Comparison of ENCODE assay signal across 10 cellular contexts in genomic region chr19:17739121-17739875, GRCh38. TPM values are rescaled to one million over a fixed set of nuclear protein-coding genes. Genes with fewer than 3 reads are reported as not detected.
DNase-seq lines count a peak whose midpoint lies in the region; ATAC-seq, FAIRE-seq and TF ChIP-seq lines count a peak whose summit lies in the region.
"Had no signal": no experiment of that assay in that cellular context is flagged by ENCODE, and none has a peak within 500 bp of the region (broad histone marks: within the 10 kb centered on the region; RNA-seq: fewer than 3 reads in every experiment).

No MANE protein-coding gene starts in this region.

- H3K4me3 Mint-ChIP-seq in activated T-helper 17 cell treated with anti-CD3 and anti-CD28 coated beads, Interleukin-2, amount 50 U/mL, for 72 hours = no peak overlapping the region
- no peak overlapping the region for H3K4me3 Mint-ChIP-seq in type B pancreatic cell

- H3K4me2 ChIP-seq in osteoblast (ENCODE audit: insufficient read depth, low read length) = no peak overlapping the region

- peaks cover 8% of the 10 kb centered on the region for H3K4me1 Mint-ChIP-seq in activated T-helper 17 cell treated with anti-CD3 and anti-CD28 coated beads, Interleukin-2, amount 50 U/mL, for 72 hours
- no peaks in the 10 kb centered on the region for H3K4me1 Mint-ChIP-seq in type B pancreatic cell (ENCODE audit: unreplicated experiment)

- no peak for ATAC-seq in activated T-helper 17 cell treated with anti-CD3 and anti-CD28 coated beads, Interleukin-2, amount 50 U/mL, for 72 hours (replicated peaks)

- no peak overlapping the region for H3K4me3 ChIP-seq in osteoblast (ENCODE audit: insufficient read depth, low read length)

- no peaks in the 10 kb centered on the region for H3K9me3 ChIP-seq in osteoblast (ENCODE audit: low read depth, low read length)

- peaks cover 4% of the 10 kb centered on the region for H4K20me1 ChIP-seq in osteoblast (ENCODE audit: insufficient read depth, low read length)

- H2AFZ ChIP-seq in osteoblast (ENCODE audit: low read length) = no peak overlapping the region

- H3K27me3 ChIP-seq in osteoblast (ENCODE audit: insufficient read depth, low read length) = no peaks in the 10 kb centered on the region

- peaks cover 39% of the 10 kb centered on the region for H3K36me3 Mint-ChIP-seq in activated T-helper 17 cell treated with anti-CD3 and anti-CD28 coated beads, Interleukin-2, amount 50 U/mL, for 72 hours (ENCODE audit: low read depth)
- peaks cover 4% of the 10 kb centered on the region for H3K36me3 Mint-ChIP-seq in type B pancreatic cell

- peaks cover 2% of the 10 kb centered on the region for H3K79me2 ChIP-seq in osteoblast (ENCODE audit: insufficient read depth, low read length)

- peak overlapping the region; percentile 73 for H3K27ac Mint-ChIP-seq in activated T-helper 17 cell treated with anti-CD3 and anti-CD28 coated beads, Interleukin-2, amount 50 U/mL, for 72 hours
- no peak overlapping the region for H3K27ac Mint-ChIP-seq in type B pancreatic cell

- no peak for TF ChIP-seq CTCF in osteoblast (IDR thresholded peaks at IDR 0.05; ENCODE audit: extremely low read depth, low read depth, low read length)
- TF ChIP-seq CTCF in type B pancreatic cell (conservative IDR thresholded peaks at IDR 0.05) = no peak

- no peak for FAIRE-seq in frontal cortex (lab: Jason Lieb, UNC)
- FAIRE-seq: TTC549 had no signal

- H3K27me3 Mint-ChIP-seq in activated T-helper 17 cell treated with anti-CD3 and anti-CD28 coated beads, Interleukin-2, amount 50 U/mL, for 72 hours = no peaks in the 10 kb centered on the region
- no peaks in the 10 kb centered on the region for H3K27me3 Mint-ChIP-seq in type B pancreatic cell

- no peaks in the 10 kb centered on the region for H3K9me3 Mint-ChIP-seq in activated T-helper 17 cell treated with anti-CD3 and anti-CD28 coated beads, Interleukin-2, amount 50 U/mL, for 72 hours
- H3K9me3 Mint-ChIP-seq in type B pancreatic cell = no peaks in the 10 kb centered on the region

- DNase-seq in NCI-H1417 (lab: John Stamatoyannopoulos, UW) = peak in 2 of 3 experiments; percentile 1 to 12
- DNase-seq in NCI-H1417 treated with DMSO at 0.1 percent for 48 hours (lab: John Stamatoyannopoulos, UW) = no peak
- peak; percentile 67 for DNase-seq in NAMALWA (ENCODE audit: low spot score)
- peak; percentile 22 for DNase-seq in osteoblast (ENCODE audit: insufficient read length, low spot score, missing footprints)
- no peak for DNase-seq in RKO (ENCODE audit: low spot score)
- DNase-seq in type B pancreatic cell (ENCODE audit: extremely low spot score, unreplicated experiment) = no peak
- no peak for DNase-seq in frontal cortex (ENCODE audit: low spot score in 2 of 2)

- H3K36me3 ChIP-seq in osteoblast (ENCODE audit: insufficient read depth, low read length) = peaks cover 11% of the 10 kb centered on the region

- H3K4me1 ChIP-seq in osteoblast (ENCODE audit: insufficient read depth, low read length) = no peaks in the 10 kb centered on the region

- H3K27ac ChIP-seq in osteoblast (ENCODE audit: low read depth, low read length) = no peak overlapping the region

RNA-seq across cellular contexts. Expression of gene FCHO1, which starts 12.0 kb away (rescaled TPM):
- total RNA-seq in activated T-helper 17 cell treated with anti-CD3 and anti-CD28 coated beads, Interleukin-2, amount 50 U/mL, for 72 hours = 10 to 100 TPM; 64.0 to 75.5 TPM
- total RNA-seq in osteoblast (0.72 TPM in 1 of 2 replicates, not detected in the other), type B pancreatic cell (ENCODE audit: low replicate concordance) (2.5 and 4.4 TPM in 2 replicates), frontal cortex (26.1 TPM)

RNA-seq across cellular contexts. Expression of gene MAP1S, which starts 20.0 kb away (rescaled TPM):
- total RNA-seq in activated T-helper 17 cell treated with anti-CD3 and anti-CD28 coated beads, Interleukin-2, amount 50 U/mL, for 72 hours = 10 to 100 TPM; 74.0 to 83.7 TPM
- 15.2 and 16.5 TPM in 2 replicates for total RNA-seq in osteoblast
- total RNA-seq in type B pancreatic cell (ENCODE audit: low replicate concordance) = 87.1 and 93.6 TPM in 2 replicates
- total RNA-seq in frontal cortex = 20.8 TPM

RNA-seq across cellular contexts. Expression of gene UNC13A, which starts 51.1 kb away (rescaled TPM):
- total RNA-seq in activated T-helper 17 cell treated with anti-CD3 and anti-CD28 coated beads, Interleukin-2, amount 50 U/mL, for 72 hours = under 1 TPM; 0.16 to 0.45 TPM
- under 0.01 TPM in 2 replicates for total RNA-seq in osteoblast
- 4.3 and 6.2 TPM in 2 replicates for total RNA-seq in type B pancreatic cell (ENCODE audit: low replicate concordance)
- total RNA-seq in frontal cortex = 27.3 TPM

RNA-seq across cellular contexts. Expression of gene B3GNT3, which starts 55.6 kb away (rescaled TPM):
- 1 to 10 TPM in 1 of 2 donors, not detected in 1; 1.2 TPM for total RNA-seq in activated T-helper 17 cell treated with anti-CD3 and anti-CD28 coated beads, Interleukin-2, amount 50 U/mL, for 72 hours
- not detected in 2 replicates for total RNA-seq in osteoblast
- total RNA-seq in type B pancreatic cell (ENCODE audit: low replicate concordance) = 12.3 and 22.6 TPM in 2 replicates
- total RNA-seq in frontal cortex = not detected
- total RNA-seq: A172 had no signal

Comparison
In these comparisons a context has a peak if more than half of its experiments do, and no peak if none do; other contexts are left out.
1. DNase-seq: peak in NCI-H1417 (2 of 3), NAMALWA (single experiment) and osteoblast (single experiment); none in NCI-H1417 treated with DMSO at 0.1 percent for 48 hours (single experiment), RKO (single experiment), type B pancreatic cell (single experiment) and frontal cortex (0 of 2).